In the genomic region with DNA sequence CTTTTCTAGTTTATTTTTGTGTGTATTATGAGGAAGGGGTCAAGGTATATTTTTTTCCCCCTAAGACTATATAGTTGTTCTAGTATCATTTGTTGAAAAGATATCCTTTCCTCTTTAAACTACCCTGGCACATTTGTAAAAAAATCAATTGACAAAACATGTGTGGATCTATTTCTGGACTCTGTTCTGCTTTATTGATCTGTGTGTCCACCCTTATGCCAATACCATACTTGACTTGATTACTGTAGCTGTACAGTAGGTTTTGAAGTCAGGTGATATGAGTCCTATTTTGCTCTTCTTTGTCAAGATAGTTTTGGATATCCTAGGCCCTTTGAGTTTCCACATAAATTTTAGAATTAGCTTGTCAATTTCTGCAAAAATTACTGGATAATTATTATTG, we compare ENCODE assay signal across 10 cellular contexts.
"Had no signal": no experiment of that assay in that cellular context is flagged by ENCODE, and none has a peak within 500 bp of the region (broad histone marks: within the 10 kb centered on the region; RNA-seq: fewer than 3 reads in every experiment).

No MANE protein-coding gene starts in this region.

- DNase-seq: H9, HCEC 1CT, HFFc6, IMR-90, KG1 had no signal

- ATAC-seq: GM23338, K562 had no signal

- H3K4me3 ChIP-seq: GM23338, K562 had no signal

- H3K27ac Mint-ChIP-seq: HFFc6 had no signal

- FAIRE-seq: H1, H54, K562 had no signal

- H3K27ac ChIP-seq: HL-60 had no signal

- H3K4me1 Mint-ChIP-seq: GM23338 had no signal

- H3K9me3 Mint-ChIP-seq: GM23338, H9, HFFc6 had no signal

- H3K4me3 Mint-ChIP-seq: GM23338, H9, HFFc6 had no signal
